Comparison of ENCODE assay signal across 8 cellular contexts in the genomic region with DNA sequence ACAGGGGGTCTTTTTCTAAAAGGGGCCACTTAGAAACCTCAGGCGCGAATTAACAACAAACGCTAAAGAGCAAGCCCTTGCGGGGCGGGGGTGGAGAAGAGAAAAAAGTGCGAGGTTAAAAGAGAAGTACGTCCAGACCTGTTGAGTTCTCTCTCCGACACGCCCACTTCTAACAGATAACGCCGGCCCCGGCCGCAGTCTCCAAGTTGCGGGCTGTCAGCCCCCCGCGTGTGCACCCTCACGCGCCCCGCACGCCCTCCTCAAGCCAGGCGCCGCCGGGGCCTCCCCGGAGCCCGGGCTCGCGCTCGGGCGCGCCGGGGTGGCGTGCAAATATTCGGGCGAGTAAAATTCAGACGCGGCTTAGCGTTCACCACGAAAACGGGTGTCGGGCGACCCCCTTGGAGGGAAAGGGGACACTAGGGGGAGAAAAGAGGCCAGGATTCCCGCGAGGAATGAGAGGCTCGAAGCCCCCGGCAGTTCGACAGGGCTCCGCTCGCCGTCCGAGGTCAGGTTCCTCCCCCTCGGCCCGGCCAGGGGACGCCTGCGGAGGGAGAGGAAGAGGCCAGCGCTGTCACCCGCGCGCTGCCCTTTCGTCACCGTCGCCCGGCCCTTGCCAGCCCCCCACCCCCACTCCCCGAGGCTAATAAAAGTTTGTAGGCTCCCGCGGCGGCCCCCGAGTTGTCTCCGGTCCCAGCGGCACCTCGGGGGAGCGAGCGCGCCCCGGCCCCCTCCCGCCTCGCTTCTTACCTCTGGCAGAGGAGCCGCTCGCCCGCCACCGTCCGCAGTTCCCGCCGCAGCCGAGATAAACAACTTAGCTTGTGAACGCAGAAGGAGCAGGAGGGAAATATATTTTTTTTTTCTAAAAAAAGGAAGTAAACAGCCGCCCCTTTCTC. TPM values are rescaled to one million over a fixed set of nuclear protein-coding genes. Genes with fewer than 3 reads are reported as not detected.
A peak's percentile ranks its signal among the peaks of the same experiment; 100 is the strongest.
DNase-seq lines count a peak whose midpoint lies in the region; ATAC-seq and TF ChIP-seq lines count a peak whose summit lies in the region.

No MANE protein-coding gene starts in this region.

- peak overlapping the region; percentile 66 for H2AFZ ChIP-seq in smooth muscle cell (ENCODE audit: low read depth)

- H3K79me2 ChIP-seq in smooth muscle cell (ENCODE audit: low read depth) = peaks cover 57% of the 10 kb centered on the region

- DNase-seq in MV-4-11 (lab: John Stamatoyannopoulos, UW) (peak; percentile 50), caudate nucleus (lab: John Stamatoyannopoulos, UW) (peak in 54 of 61 donors; percentile 7 to 84 (median 52)), islet precursor cell (peak; percentile 78), smooth muscle cell (lab: John Stamatoyannopoulos, UW; ENCODE audit: unreplicated experiment) (peak; percentile 54), DMS153 treated with DMSO at 0.1 percent for 48 hours (lab: John Stamatoyannopoulos, UW; ENCODE audit: unreplicated experiment) (no peak)

- H3K4me3 ChIP-seq in GM08714 (ENCODE audit: low read length) (peak overlapping the region; percentile 98), WI38 (ENCODE audit: low read depth, low read length) (peak overlapping the region; percentile 97), smooth muscle cell (peak overlapping the region; percentile 94)

- peak overlapping the region; percentile 89 for H3K4me2 ChIP-seq in smooth muscle cell

- WGBS in smooth muscle cell (ENCODE audit: low lambda C conversion rate) = under 1% methylated on average over 71 of the region's 86 CpGs

- no peak for ATAC-seq in HG03521 (IDR thresholded peaks at IDR 0.05; ENCODE audit: unreplicated experiment)

- peaks cover 35% of the 10 kb centered on the region for H3K4me1 ChIP-seq in smooth muscle cell (ENCODE audit: low read depth)

- no peak for TF ChIP-seq CTCF in WI38 (IDR thresholded peaks at IDR 0.05; ENCODE audit: low read depth, low read length)
- no peak for TF ChIP-seq CTCF in smooth muscle cell (IDR thresholded peaks at IDR 0.05; ENCODE audit: borderline replicate concordance, insufficient read depth, poor library complexity, severe bottlenecking)

- H3K27ac ChIP-seq in caudate nucleus (ENCODE audit: low read depth, low read length) (peak overlapping the region; percentile 95), smooth muscle cell (ENCODE audit: low read depth) (peak overlapping the region; percentile 100)

- H3K27me3 ChIP-seq in smooth muscle cell (ENCODE audit: low read depth) = no peaks in the 10 kb centered on the region

- no peaks in the 10 kb centered on the region for H3K36me3 ChIP-seq in smooth muscle cell (ENCODE audit: low read depth)

- no peaks in the 10 kb centered on the region for H3K9me3 ChIP-seq in smooth muscle cell (replicated peaks; ENCODE audit: low read depth)

- H4K20me1 ChIP-seq in smooth muscle cell (ENCODE audit: low read depth) = peaks cover 50% of the 10 kb centered on the region

- H3K9ac ChIP-seq in smooth muscle cell (ENCODE audit: low read depth) = peak overlapping the region; percentile 96

- peaks cover 6% of the 10 kb centered on the region for H3F3A ChIP-seq in smooth muscle cell (ENCODE audit: low read depth)

RNA-seq across cellular contexts. Expression of a gene that starts 0.8 kb away (rescaled TPM):
- total RNA-seq in smooth muscle cell = 101 and 103 TPM in 2 replicates
- 48.1 and 76.5 TPM in 2 replicates for polyA plus RNA-seq in smooth muscle cell
